ENCODE assay signal across 1 cellular context in the genomic region with DNA sequence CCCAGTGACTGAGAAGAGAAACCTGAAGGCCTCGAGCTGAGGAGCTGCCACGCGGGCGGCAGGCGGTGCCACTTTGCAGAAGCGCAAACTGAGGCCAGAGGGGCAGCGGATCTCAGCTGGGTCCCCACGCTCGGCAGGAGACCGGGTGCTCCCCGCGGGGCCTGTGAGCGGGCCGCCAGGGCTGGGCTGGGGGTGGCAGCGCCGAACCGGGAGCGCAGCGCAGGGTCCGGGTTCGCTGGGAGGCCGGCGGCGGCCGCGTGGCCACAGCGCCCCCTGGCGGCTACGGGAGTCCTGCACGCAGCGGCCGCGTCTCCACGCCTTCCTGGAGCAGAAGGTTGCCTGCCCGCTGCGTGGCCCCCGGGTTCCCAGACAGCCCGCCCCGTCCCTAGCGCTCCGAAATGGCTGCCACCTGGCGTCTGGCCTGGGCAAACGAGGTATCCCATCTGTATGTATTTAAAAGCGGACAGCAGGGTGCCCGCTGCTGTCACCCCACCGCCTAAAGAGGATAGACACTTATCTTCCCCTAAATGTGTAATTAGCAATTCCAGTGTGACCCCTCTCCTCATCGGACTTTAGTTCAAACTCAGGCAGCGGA.
TF ChIP-seq lines count a peak whose summit lies in the region.

No MANE protein-coding gene starts in this region.

TF ChIP-seq in HepG2, 621 proteins besides CTCF, POLR2A, EP300 and RAD21 (continued from another document and continues in another):
- TF ChIP-seq, protein P1, sequence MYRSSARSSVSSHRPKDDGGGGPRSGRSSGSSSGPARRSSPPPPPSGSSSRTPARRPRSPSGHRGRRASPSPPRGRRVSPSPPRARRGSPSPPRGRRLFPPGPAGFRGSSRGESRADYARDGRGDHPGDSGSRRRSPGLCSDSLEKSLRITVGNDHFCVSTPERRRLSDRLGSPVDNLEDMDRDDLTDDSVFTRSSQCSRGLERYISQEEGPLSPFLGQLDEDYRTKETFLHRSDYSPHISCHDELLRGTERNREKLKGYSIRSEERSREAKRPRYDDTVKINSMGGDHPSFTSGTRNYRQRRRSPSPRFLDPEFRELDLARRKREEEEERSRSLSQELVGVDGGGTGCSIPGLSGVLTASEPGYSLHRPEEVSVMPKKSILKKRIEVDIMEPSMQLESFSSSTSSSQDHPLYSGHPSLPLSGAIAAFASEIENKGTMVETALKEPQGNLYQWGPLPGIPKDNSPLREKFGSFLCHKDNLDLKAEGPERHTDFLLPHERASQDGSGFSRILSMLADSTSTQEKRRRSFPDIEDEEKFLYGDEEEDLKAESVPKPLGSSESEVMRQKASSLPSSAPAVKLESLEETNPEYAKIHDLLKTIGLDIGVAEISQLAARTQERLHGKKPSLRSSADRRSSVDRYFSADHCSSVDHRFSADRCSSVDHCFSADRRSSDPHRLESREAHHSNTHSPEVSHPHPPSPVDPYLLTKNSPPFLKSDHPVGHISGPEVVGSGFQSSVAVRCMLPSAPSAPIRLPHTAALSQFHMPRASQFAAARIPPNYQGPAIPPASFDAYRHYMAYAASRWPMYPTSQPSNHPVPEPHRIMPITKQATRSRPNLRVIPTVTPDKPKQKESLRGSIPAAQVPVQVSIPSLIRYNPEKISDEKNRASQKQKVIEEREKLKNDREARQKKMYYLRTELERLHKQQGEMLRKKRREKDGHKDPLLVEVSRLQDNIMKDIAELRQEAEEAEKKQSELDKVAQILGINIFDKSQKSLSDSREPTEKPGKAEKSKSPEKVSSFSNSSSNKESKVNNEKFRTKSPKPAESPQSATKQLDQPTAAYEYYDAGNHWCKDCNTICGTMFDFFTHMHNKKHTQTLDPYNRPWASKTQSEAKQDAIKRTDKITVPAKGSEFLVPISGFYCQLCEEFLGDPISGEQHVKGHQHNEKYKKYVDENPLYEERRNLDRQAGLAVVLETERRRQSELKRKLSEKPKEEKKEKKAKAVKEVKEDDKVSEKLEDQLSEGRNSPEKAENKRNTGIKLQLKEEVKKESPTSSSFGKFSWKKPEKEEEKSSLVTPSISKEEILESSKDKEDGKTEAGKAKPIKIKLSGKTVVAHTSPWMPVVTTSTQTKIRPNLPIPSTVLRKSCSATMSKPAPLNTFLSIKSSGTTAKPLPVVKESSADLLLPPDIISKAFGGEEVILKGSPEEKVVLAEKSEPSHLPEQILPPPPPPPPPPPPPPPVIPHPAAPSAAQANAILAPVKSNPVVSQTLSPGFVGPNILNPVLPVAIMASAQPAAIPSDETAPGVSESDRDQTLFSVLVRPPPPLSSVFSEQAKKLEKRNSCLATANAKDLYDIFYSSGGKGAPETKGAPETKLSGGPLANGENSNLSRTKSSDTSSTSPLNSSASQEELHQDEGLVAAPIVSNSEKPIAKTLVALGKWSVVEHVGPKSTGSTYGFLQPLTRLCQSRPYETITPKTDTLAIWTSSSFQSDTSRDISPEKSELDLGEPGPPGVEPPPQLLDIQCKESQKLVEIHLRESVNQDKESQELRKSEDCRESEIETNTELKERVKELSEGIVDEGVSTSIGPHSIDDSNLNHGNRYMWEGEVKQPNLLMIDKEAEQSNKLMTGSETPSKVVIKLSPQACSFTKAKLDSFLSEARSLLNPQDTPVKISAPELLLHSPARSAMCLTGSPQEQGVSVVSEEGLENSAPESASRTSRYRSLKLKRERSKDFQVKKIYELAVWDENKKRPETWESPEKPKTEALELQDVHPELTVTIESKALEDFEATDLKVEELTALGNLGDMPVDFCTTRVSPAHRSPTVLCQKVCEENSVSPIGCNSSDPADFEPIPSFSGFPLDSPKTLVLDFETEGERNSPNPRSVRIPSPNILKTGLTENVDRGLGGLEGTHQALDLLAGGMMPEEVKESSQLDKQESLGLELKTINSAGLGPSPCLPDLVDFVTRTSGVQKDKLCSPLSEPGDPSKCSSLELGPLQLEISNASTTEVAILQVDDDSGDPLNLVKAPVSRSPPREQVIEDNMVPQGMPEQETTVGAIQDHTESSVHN (CRISPR knock-in tag; IDR thresholded peaks at IDR 0.05) = no peak
- TF ChIP-seq SIX1 (CRISPR knock-in tag; IDR thresholded peaks at IDR 0.05; ENCODE audit: borderline replicate concordance) (no peak), ZBTB3 (CRISPR knock-in tag; IDR thresholded peaks at IDR 0.05; ENCODE audit: borderline replicate concordance, low read depth) (0 out of 2 replicates have a peak, but pooled peaks have one; percentile 35), ZNF510 (CRISPR knock-in tag; IDR thresholded peaks at IDR 0.05; ENCODE audit: low read depth) (0 out of 2 replicates have a peak, but pooled peaks have one; percentile 26), ZNF720 (CRISPR knock-in tag; IDR thresholded peaks at IDR 0.05) (no peak), ZSCAN31 (CRISPR knock-in tag; IDR thresholded peaks at IDR 0.05; ENCODE audit: low read depth) (no peak), MXD1 (CRISPR knock-in tag; IDR thresholded peaks at IDR 0.05) (no peak), NFIB (CRISPR knock-in tag; IDR thresholded peaks at IDR 0.05; ENCODE audit: borderline replicate concordance) (no peak), ZNF768 (CRISPR knock-in tag; IDR thresholded peaks at IDR 0.05) (peak; percentile 51; the same call in 1 of the 2 replicates), ZNF331 (CRISPR knock-in tag; IDR thresholded peaks at IDR 0.05) (peak; percentile 70; the same call in 1 of the 2 replicates), CC2D1A (CRISPR knock-in tag; IDR thresholded peaks at IDR 0.05) (no peak), FOXK1 (CRISPR knock-in tag; IDR thresholded peaks at IDR 0.05; ENCODE audit: borderline replicate concordance, low read depth) (no peak; the same call in 1 of the 2 replicates), ZNF660 (CRISPR knock-in tag; IDR thresholded peaks at IDR 0.05; ENCODE audit: borderline replicate concordance, low read depth) (no peak), ZNF747 (CRISPR knock-in tag; IDR thresholded peaks at IDR 0.05; ENCODE audit: borderline replicate concordance) (no peak), ZNF777 (CRISPR knock-in tag; IDR thresholded peaks at IDR 0.05) (peak; percentile 97), BORCS8-MEF2B (CRISPR knock-in tag; IDR thresholded peaks at IDR 0.05) (peak; percentile 85), GMEB1 (CRISPR knock-in tag; IDR thresholded peaks at IDR 0.05; ENCODE audit: borderline replicate concordance) (no peak), MAX (IDR thresholded peaks at IDR 0.05) (peak; percentile 79), PATZ1 (CRISPR knock-in tag; IDR thresholded peaks at IDR 0.05) (peak; percentile 96), ISX (CRISPR knock-in tag; conservative IDR thresholded peaks at IDR 0.05) (no peak), PHF8 (CRISPR knock-in tag; IDR thresholded peaks at IDR 0.05) (peak; percentile 46; the same call in 1 of the 2 replicates), LCORL (IDR thresholded peaks at IDR 0.05) (no peak), LCORL (CRISPR knock-in tag; IDR thresholded peaks at IDR 0.05) (no peak), HOXA5 (CRISPR knock-in tag; IDR thresholded peaks at IDR 0.05) (peak; percentile 74; the same call in 1 of the 2 replicates), ATF5 (CRISPR knock-in tag; IDR thresholded peaks at IDR 0.05; ENCODE audit: low read depth) (no peak), MZF1 (CRISPR knock-in tag; IDR thresholded peaks at IDR 0.05; ENCODE audit: borderline replicate concordance) (no peak), THRA (CRISPR knock-in tag; IDR thresholded peaks at IDR 0.05; ENCODE audit: borderline replicate concordance) (no peak), ZKSCAN5 (CRISPR knock-in tag; IDR thresholded peaks at IDR 0.05) (no peak), ZNF24 (IDR thresholded peaks at IDR 0.05) (no peak), HNF4A (CRISPR knock-in tag; IDR thresholded peaks at IDR 0.05) (peak; percentile 27; the same call in 1 of the 2 replicates), ZNF337 (CRISPR knock-in tag; IDR thresholded peaks at IDR 0.05; ENCODE audit: borderline replicate concordance, low read depth) (no peak), HES4 (CRISPR knock-in tag; IDR thresholded peaks at IDR 0.05; ENCODE audit: borderline replicate concordance) (no peak; the same call in 1 of the 2 replicates), ZBTB1 (CRISPR knock-in tag; IDR thresholded peaks at IDR 0.05; ENCODE audit: borderline replicate concordance) (no peak), XRCC5 (optimal IDR thresholded peaks at IDR 0.05; ENCODE audit: low read length) (peak; percentile 91), ZNF713 (CRISPR knock-in tag; IDR thresholded peaks at IDR 0.05) (no peak), ZNF124 (CRISPR knock-in tag; IDR thresholded peaks at IDR 0.05) (no peak), FOXJ3 (CRISPR knock-in tag; IDR thresholded peaks at IDR 0.05; ENCODE audit: borderline replicate concordance) (no peak), ZNF883 (CRISPR knock-in tag; IDR thresholded peaks at IDR 0.05; ENCODE audit: not compliant biosample characterization) (peak; percentile 86)
- TF ChIP-seq, protein P2, sequence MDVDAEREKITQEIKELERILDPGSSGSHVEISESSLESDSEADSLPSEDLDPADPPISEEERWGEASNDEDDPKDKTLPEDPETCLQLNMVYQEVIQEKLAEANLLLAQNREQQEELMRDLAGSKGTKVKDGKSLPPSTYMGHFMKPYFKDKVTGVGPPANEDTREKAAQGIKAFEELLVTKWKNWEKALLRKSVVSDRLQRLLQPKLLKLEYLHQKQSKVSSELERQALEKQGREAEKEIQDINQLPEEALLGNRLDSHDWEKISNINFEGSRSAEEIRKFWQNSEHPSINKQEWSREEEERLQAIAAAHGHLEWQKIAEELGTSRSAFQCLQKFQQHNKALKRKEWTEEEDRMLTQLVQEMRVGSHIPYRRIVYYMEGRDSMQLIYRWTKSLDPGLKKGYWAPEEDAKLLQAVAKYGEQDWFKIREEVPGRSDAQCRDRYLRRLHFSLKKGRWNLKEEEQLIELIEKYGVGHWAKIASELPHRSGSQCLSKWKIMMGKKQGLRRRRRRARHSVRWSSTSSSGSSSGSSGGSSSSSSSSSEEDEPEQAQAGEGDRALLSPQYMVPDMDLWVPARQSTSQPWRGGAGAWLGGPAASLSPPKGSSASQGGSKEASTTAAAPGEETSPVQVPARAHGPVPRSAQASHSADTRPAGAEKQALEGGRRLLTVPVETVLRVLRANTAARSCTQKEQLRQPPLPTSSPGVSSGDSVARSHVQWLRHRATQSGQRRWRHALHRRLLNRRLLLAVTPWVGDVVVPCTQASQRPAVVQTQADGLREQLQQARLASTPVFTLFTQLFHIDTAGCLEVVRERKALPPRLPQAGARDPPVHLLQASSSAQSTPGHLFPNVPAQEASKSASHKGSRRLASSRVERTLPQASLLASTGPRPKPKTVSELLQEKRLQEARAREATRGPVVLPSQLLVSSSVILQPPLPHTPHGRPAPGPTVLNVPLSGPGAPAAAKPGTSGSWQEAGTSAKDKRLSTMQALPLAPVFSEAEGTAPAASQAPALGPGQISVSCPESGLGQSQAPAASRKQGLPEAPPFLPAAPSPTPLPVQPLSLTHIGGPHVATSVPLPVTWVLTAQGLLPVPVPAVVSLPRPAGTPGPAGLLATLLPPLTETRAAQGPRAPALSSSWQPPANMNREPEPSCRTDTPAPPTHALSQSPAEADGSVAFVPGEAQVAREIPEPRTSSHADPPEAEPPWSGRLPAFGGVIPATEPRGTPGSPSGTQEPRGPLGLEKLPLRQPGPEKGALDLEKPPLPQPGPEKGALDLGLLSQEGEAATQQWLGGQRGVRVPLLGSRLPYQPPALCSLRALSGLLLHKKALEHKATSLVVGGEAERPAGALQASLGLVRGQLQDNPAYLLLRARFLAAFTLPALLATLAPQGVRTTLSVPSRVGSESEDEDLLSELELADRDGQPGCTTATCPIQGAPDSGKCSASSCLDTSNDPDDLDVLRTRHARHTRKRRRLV (CRISPR knock-in tag; IDR thresholded peaks at IDR 0.05) = no peak
